31 cellular contexts compared by ENCODE assay signal in the genomic region with DNA sequence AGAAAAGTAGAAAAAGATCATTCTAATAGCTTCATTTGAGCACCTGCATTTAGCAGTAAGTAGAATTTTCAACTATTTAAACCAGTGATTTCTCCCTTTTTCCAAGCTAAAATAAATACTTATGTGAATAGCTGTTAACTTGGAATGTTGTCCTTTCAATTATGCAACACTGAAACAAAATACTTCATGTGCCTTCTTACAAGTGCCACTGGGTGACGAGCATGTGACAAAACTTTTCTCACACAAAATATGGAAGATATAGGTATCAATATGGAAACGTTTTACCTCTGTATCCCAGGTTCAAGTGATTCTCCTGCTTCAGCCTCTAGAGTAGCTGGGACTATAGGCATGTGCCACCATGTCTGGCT.
"Had no signal": no experiment of that assay in that cellular context is flagged by ENCODE, and none has a peak within 500 bp of the region (broad histone marks: within the 10 kb centered on the region; RNA-seq: fewer than 3 reads in every experiment).

No MANE protein-coding gene starts in this region.

- H3K4me1 ChIP-seq: adrenal gland, ascending aorta, body of pancreas, breast epithelium had no signal

- ATAC-seq: activated naive CD4-positive, alpha-beta T cell treated with anti-CD3 and anti-CD28 coated beads, Interleukin-2, amount 50 U/mL, for 72 hours; activated naive CD8-positive, alpha-beta T cell treated with anti-CD3 and anti-CD28 coated beads, Interleukin-2, amount 50 U/mL, for 24 hours; activated T-cell treated with anti-CD3 and anti-CD28 coated beads, Interleukin-2, amount 50 U/mL, for 4 hours; activated T-cell treated with anti-CD3 and anti-CD28 coated beads, Interleukin-2, amount 50 U/mL, for 72 hours; activated T-helper 17 cell treated with anti-CD3 and anti-CD28 coated beads, Interleukin-2, amount 50 U/mL, for 72 hours; body of pancreas had no signal

- H3K4me3 ChIP-seq: adrenal gland, ascending aorta, body of pancreas, breast epithelium, cardiac muscle cell had no signal

- H3K9me3 ChIP-seq: adrenal gland, ascending aorta, body of pancreas, breast epithelium had no signal

- H3K27me3 ChIP-seq: adrenal gland, ascending aorta, body of pancreas, brain microvascular endothelial cell, breast epithelium, cardiac muscle cell had no signal

- H3K36me3 ChIP-seq: adrenal gland, ascending aorta, brain microvascular endothelial cell, breast epithelium, cardiac muscle cell had no signal

- DNase-seq: activated effector memory CD4-positive, alpha-beta T cell treated with anti-CD3 and anti-CD28 coated beads, Interleukin-2, amount 50 U/mL, for 16 hours; activated effector memory CD4-positive, alpha-beta T cell treated with Interleukin-2 at 50 U/mL for 16 hours; activated gamma-delta T cell; activated gamma-delta T cell treated with Interleukin-2 at 50 U/mL for 16 hours; activated naive CD4-positive, alpha-beta T cell; activated naive CD4-positive, alpha-beta T cell treated with anti-CD3 and anti-CD28 coated beads for 36 hours; activated naive CD4-positive, alpha-beta T cell treated with anti-CD3 and anti-CD28 coated beads, Interleukin-2, amount 10 ng/mL, durations not matched to agents 7 days and 5 days; activated naive CD4-positive, alpha-beta T cell treated with anti-CD3 and anti-CD28 coated beads, Interleukin-2, amount 50 U/mL, for 16 hours; activated naive CD4-positive, alpha-beta T cell treated with Interleukin-2 at 50 U/mL for 16 hours; activated naive CD8-positive, alpha-beta T cell treated with anti-CD3 and anti-CD28 coated beads for 36 hours; activated naive CD8-positive, alpha-beta T cell treated with anti-CD3 and anti-CD28 coated beads, Interleukin-2, amount 10 ng/mL, durations not matched to agents 7 days and 5 days; activated naive CD8-positive, alpha-beta T cell treated with anti-CD3 and anti-CD28 coated beads, Interleukin-2, amount 50 U/mL, for 24 hours; activated T-cell treated with anti-CD3 and anti-CD28 coated beads, Interleukin-2, amount 50 U/mL, for 24 hours; activated T-cell treated with anti-CD3 and anti-CD28 coated beads, Interleukin-2, amount 50 U/mL, for 4 hours; activated T-cell treated with anti-CD3 and anti-CD28 coated beads, Interleukin-2, amount 50 U/mL, for 48 hours; activated T-cell treated with anti-CD3 and anti-CD28 coated beads, Interleukin-2, amount 50 U/mL, for 72 hours; adrenal gland; amniotic stem cell; amygdala; anterior cingulate cortex; aorta; body of pancreas; brain microvascular endothelial cell; caudate nucleus; central memory CD4-positive, alpha-beta T cell; cerebellar nuclear complex had no signal

- H3K27ac ChIP-seq: adrenal gland, ascending aorta, body of pancreas, brain microvascular endothelial cell, breast epithelium, cardiac muscle cell had no signal
